13 cellular contexts compared by ENCODE assay signal in the genomic region with DNA sequence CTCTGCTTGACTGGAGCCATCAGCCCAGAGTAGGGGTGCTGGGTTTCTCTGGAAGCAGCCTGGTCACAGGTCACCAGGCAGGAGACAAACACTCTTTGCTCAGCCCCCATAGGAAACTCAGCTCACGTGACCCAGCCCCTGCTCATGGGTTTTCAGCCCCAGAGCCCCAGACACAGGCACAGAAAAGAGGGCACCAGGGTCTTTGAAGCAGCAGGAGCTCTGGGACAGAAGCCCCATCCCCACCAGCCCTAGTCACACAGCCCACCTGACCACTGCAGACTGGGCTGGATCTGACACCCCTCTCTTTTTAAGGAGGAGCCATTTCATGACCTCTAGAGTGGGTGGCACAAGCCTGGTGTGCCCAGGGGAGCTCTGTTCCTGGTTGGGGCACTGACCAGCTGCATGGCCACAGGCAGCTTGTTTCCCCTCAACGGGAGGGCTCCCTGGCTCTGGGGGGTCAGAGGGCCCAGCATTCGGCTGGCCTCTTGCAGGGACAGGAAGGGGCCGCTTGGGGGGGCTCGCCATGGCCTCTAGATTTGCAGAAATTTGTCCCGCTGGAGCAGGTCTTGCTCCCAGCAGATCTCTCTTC. TPM values are rescaled to one million over a fixed set of nuclear protein-coding genes. Genes with fewer than 3 reads are reported as not detected.
DNase-seq lines count a peak whose midpoint lies in the region; ATAC-seq and TF ChIP-seq lines count a peak whose summit lies in the region.
"Had no signal": no experiment of that assay in that cellular context is flagged by ENCODE, and none has a peak within 500 bp of the region (broad histone marks: within the 10 kb centered on the region; RNA-seq: fewer than 3 reads in every experiment).

No MANE protein-coding gene starts in this region.

- peak overlapping the region; percentile 14 to 81 for H3K27ac Mint-ChIP-seq in natural killer cell
- H3K27ac Mint-ChIP-seq in natural killer cell treated with Interleukin-12 subunit alpha and Interleukin-12 subunit beta and Interleukin-15 and Interleukin-18, amount 100 ng/mL, for 72 hours, result no peak overlapping the region
- no peak overlapping the region for H3K27ac Mint-ChIP-seq in activated T-helper 17 cell treated with anti-CD3 and anti-CD28 coated beads, Interleukin-2, amount 50 U/mL, for 72 hours

- H3K27ac ChIP-seq in thyroid gland, result peak overlapping the region; percentile 42 to 81 (median 67)

- H3K36me3 ChIP-seq in thyroid gland, result no peaks in the 10 kb centered on the region

- no peaks in the 10 kb centered on the region for H3K36me3 Mint-ChIP-seq in natural killer cell
- H3K36me3 Mint-ChIP-seq in natural killer cell treated with Interleukin-12 subunit alpha and Interleukin-12 subunit beta and Interleukin-15 and Interleukin-18, amount 100 ng/mL, for 72 hours, result no peaks in the 10 kb centered on the region
- no peaks in the 10 kb centered on the region for H3K36me3 Mint-ChIP-seq in activated T-helper 17 cell treated with anti-CD3 and anti-CD28 coated beads, Interleukin-2, amount 50 U/mL, for 72 hours (ENCODE audit: low read depth)
- H3K36me3 Mint-ChIP-seq: naive thymus-derived CD4-positive, alpha-beta T cell had no signal

- H3K9me3 Mint-ChIP-seq in natural killer cell, result no peaks in the 10 kb centered on the region
- no peaks in the 10 kb centered on the region for H3K9me3 Mint-ChIP-seq in natural killer cell treated with Interleukin-12 subunit alpha and Interleukin-12 subunit beta and Interleukin-15 and Interleukin-18, amount 100 ng/mL, for 72 hours
- H3K9me3 Mint-ChIP-seq in activated T-helper 17 cell treated with anti-CD3 and anti-CD28 coated beads, Interleukin-2, amount 50 U/mL, for 72 hours, result no peaks in the 10 kb centered on the region
- H3K9me3 Mint-ChIP-seq: naive thymus-derived CD4-positive, alpha-beta T cell had no signal

- H3K9me3 ChIP-seq in thyroid gland, result no peaks in the 10 kb centered on the region

- intact Hi-C loops in natural killer cell (cut with micrococcal nuclease) (loop anchor here (1.0 to 5.0 kb wide), 2 partner anchors 27 to 41 kb away; no protein-coding TSS in a partner anchor), thyroid gland (cut with DNase I) (no loop called here)

- peaks cover 13 to 24% of the 10 kb centered on the region in 2 donors for H3K4me1 Mint-ChIP-seq in natural killer cell
- peaks cover 0 to 17% of the 10 kb centered on the region in 2 donors for H3K4me1 Mint-ChIP-seq in natural killer cell treated with Interleukin-12 subunit alpha and Interleukin-12 subunit beta and Interleukin-15 and Interleukin-18, amount 100 ng/mL, for 72 hours (ENCODE audit: low read depth in 2 of 2)
- H3K4me1 Mint-ChIP-seq in activated T-helper 17 cell treated with anti-CD3 and anti-CD28 coated beads, Interleukin-2, amount 50 U/mL, for 72 hours, result peaks cover 7% of the 10 kb centered on the region

- H3K4me3 ChIP-seq in thyroid gland (replicated peaks in 1 of 3), result no peak overlapping the region

- TF ChIP-seq CTCF in natural killer cell (IDR thresholded peaks at IDR 0.05) (no peak), thyroid gland (IDR thresholded peaks at IDR 0.05) (no peak)

- H3K4me3 Mint-ChIP-seq in natural killer cell, result no peak overlapping the region
- no peak overlapping the region for H3K4me3 Mint-ChIP-seq in natural killer cell treated with Interleukin-12 subunit alpha and Interleukin-12 subunit beta and Interleukin-15 and Interleukin-18, amount 100 ng/mL, for 72 hours
- peak overlapping the region; percentile 75 for H3K4me3 Mint-ChIP-seq in activated T-helper 17 cell treated with anti-CD3 and anti-CD28 coated beads, Interleukin-2, amount 50 U/mL, for 72 hours

- ATAC-seq in natural killer cell (peak in 2 of 3 donors; percentile 9 to 18), HG03175 (IDR thresholded peaks at IDR 0.05; ENCODE audit: unreplicated experiment) (peak; percentile 36), HG03342 (IDR thresholded peaks at IDR 0.05; ENCODE audit: unreplicated experiment) (no peak)
- no peak for ATAC-seq in natural killer cell treated with Interleukin-12 subunit alpha and Interleukin-12 subunit beta and Interleukin-15 and Interleukin-18, amount 100 ng/mL, for 72 hours
- ATAC-seq in activated T-helper 17 cell treated with anti-CD3 and anti-CD28 coated beads, Interleukin-2, amount 50 U/mL, for 72 hours (replicated peaks), result no peak

- WGBS in thyroid gland, 2 donors, result 55 to 58% methylated on average over 2 to 6 of the region's 6 CpGs

- no peaks in the 10 kb centered on the region for H3K27me3 Mint-ChIP-seq in natural killer cell (ENCODE audit: low read depth in 2 of 2)
- H3K27me3 Mint-ChIP-seq in natural killer cell treated with Interleukin-12 subunit alpha and Interleukin-12 subunit beta and Interleukin-15 and Interleukin-18, amount 100 ng/mL, for 72 hours, result peaks cover 0 to 6% of the 10 kb centered on the region in 2 donors
- H3K27me3 Mint-ChIP-seq in activated T-helper 17 cell treated with anti-CD3 and anti-CD28 coated beads, Interleukin-2, amount 50 U/mL, for 72 hours, result no peaks in the 10 kb centered on the region

- DNase-seq in natural killer cell, result no peak
- no peak for DNase-seq in natural killer cell treated with Interleukin-12 subunit alpha and Interleukin-12 subunit beta and Interleukin-15 and Interleukin-18, amount 100 ng/mL, for 72 hours (ENCODE audit: low spot score)
- peak; percentile 64 to 81 for DNase-seq in thyroid gland
- no peak for DNase-seq in GM19238 (ENCODE audit: insufficient read length, low spot score)
- DNase-seq in DMS153 (lab: John Stamatoyannopoulos, UW), result no peak
- DNase-seq: DMS79 treated with DMSO at 0.1 percent for 48 hours had no signal

- H3K4me1 ChIP-seq in thyroid gland, result peaks cover 15 to 20% of the 10 kb centered on the region in 2 donors

- H3K27me3 ChIP-seq in thyroid gland, result no peaks in the 10 kb centered on the region

- TF ChIP-seq POLR2A in thyroid gland (IDR thresholded peaks at IDR 0.05), result no peak

RNA-seq across cellular contexts. Expression of a gene that starts 13.8 kb away (rescaled TPM):
- total RNA-seq in natural killer cell (10 to 100 TPM; 26.9 to 28.9 (median 27.2) TPM), thyroid gland (1 to 10 TPM in 2 of 4 donors, not detected in 2; 1.3 to 1.8 TPM)
- total RNA-seq in natural killer cell treated with Interleukin-12 subunit alpha and Interleukin-12 subunit beta and Interleukin-15 and Interleukin-18, amount 100 ng/mL, for 72 hours, result 10 to 100 TPM; 33.8 to 58.6 TPM
- 10 to 100 TPM; 29.3 to 41.4 TPM for total RNA-seq in activated T-helper 17 cell treated with anti-CD3 and anti-CD28 coated beads, Interleukin-2, amount 50 U/mL, for 72 hours
- total RNA-seq: PC-3 had no signal

RNA-seq across cellular contexts. Expression of a gene that starts 26.8 kb away (rescaled TPM):
- under 1 TPM; 0.10 to 0.14 (median 0.14) TPM for total RNA-seq in natural killer cell
- under 1 TPM in 1 of 2 donors, not detected in 1; 0.08 TPM for total RNA-seq in natural killer cell treated with Interleukin-12 subunit alpha and Interleukin-12 subunit beta and Interleukin-15 and Interleukin-18, amount 100 ng/mL, for 72 hours
- total RNA-seq in activated T-helper 17 cell treated with anti-CD3 and anti-CD28 coated beads, Interleukin-2, amount 50 U/mL, for 72 hours, result under 1 TPM; 0.32 to 0.37 TPM
- 1 to 10 TPM; 2.4 to 7.1 (median 4.0) TPM for total RNA-seq in thyroid gland
- total RNA-seq: frontal cortex, M059J, PC-3 had no signal

RNA-seq across cellular contexts. Expression of a gene that starts 27.3 kb away (rescaled TPM):
- total RNA-seq in natural killer cell, result not detected
- not detected for total RNA-seq in natural killer cell treated with Interleukin-12 subunit alpha and Interleukin-12 subunit beta and Interleukin-15 and Interleukin-18, amount 100 ng/mL, for 72 hours
- under 1 TPM in 1 of 2 donors, not detected in 1; 0.56 TPM for total RNA-seq in activated T-helper 17 cell treated with anti-CD3 and anti-CD28 coated beads, Interleukin-2, amount 50 U/mL, for 72 hours
- total RNA-seq in thyroid gland, result not detected
- total RNA-seq: frontal cortex, M059J, PC-3 had no signal

RNA-seq across cellular contexts. Expression of a gene that starts 34.9 kb away (rescaled TPM):
- total RNA-seq in natural killer cell (not detected), thyroid gland (not detected)
- total RNA-seq in natural killer cell treated with Interleukin-12 subunit alpha and Interleukin-12 subunit beta and Interleukin-15 and Interleukin-18, amount 100 ng/mL, for 72 hours, result not detected
- total RNA-seq in activated T-helper 17 cell treated with anti-CD3 and anti-CD28 coated beads, Interleukin-2, amount 50 U/mL, for 72 hours, result under 1 TPM in 1 of 2 donors, not detected in 1; 0.61 TPM
- total RNA-seq: frontal cortex; M059J; naive thymus-derived CD4-positive, alpha-beta T cell; PC-3 had no signal

RNA-seq across cellular contexts. Expression of a gene that starts 49.6 kb away (rescaled TPM):
- total RNA-seq in natural killer cell (not detected), thyroid gland (not detected)
- not detected for total RNA-seq in natural killer cell treated with Interleukin-12 subunit alpha and Interleukin-12 subunit beta and Interleukin-15 and Interleukin-18, amount 100 ng/mL, for 72 hours
- total RNA-seq in activated T-helper 17 cell treated with anti-CD3 and anti-CD28 coated beads, Interleukin-2, amount 50 U/mL, for 72 hours, result 1 to 10 TPM; 7.6 to 8.2 TPM
- total RNA-seq: frontal cortex, M059J, PC-3 had no signal

Comparison
In these comparisons a context has a peak if more than half of its experiments do, and no peak if none do; other contexts are left out.
1. ATAC-seq: peak in natural killer cell (2 of 3) and HG03175 (single experiment); none in natural killer cell treated with Interleukin-12 subunit alpha and Interleukin-12 subunit beta and Interleukin-15 and Interleukin-18, amount 100 ng/mL, for 72 hours (0 of 2), activated T-helper 17 cell treated with anti-CD3 and anti-CD28 coated beads, Interleukin-2, amount 50 U/mL, for 72 hours (single experiment) and HG03342 (single experiment).
2. H3K27ac Mint-ChIP-seq: peak in natural killer cell (2 of 2); none in natural killer cell treated with Interleukin-12 subunit alpha and Interleukin-12 subunit beta and Interleukin-15 and Interleukin-18, amount 100 ng/mL, for 72 hours (0 of 2) and activated T-helper 17 cell treated with anti-CD3 and anti-CD28 coated beads, Interleukin-2, amount 50 U/mL, for 72 hours (single experiment).
3. DNase-seq: peak in thyroid gland (2 of 2); none in natural killer cell (single experiment), natural killer cell treated with Interleukin-12 subunit alpha and Interleukin-12 subunit beta and Interleukin-15 and Interleukin-18, amount 100 ng/mL, for 72 hours (single experiment), GM19238 (single experiment) and DMS153 (single experiment).
4. RNA of a gene that starts 13.8 kb away (total RNA-seq): 33.8 to 58.6 TPM in natural killer cell treated with Interleukin-12 subunit alpha and Interleukin-12 subunit beta and Interleukin-15 and Interleukin-18, amount 100 ng/mL, for 72 hours, 29.3 to 41.4 TPM in activated T-helper 17 cell treated with anti-CD3 and anti-CD28 coated beads, Interleukin-2, amount 50 U/mL, for 72 hours and 26.9 to 28.9 TPM in natural killer cell; 1.3 to 1.8 TPM in thyroid gland; every median in the first group is over 10 times any median in the second.